In genomic region chr2:105560157-105560556, GRCh38 we compare ENCODE assay signal across 11 cellular contexts.
"Had no signal": no experiment of that assay in that cellular context is flagged by ENCODE, and none has a peak within 500 bp of the region (broad histone marks: within the 10 kb centered on the region; RNA-seq: fewer than 3 reads in every experiment).

No MANE protein-coding gene starts in this region.

- H3K9me3 ChIP-seq: HAP-1 had no signal

- H3K36me3 ChIP-seq: HAP-1 had no signal

- FAIRE-seq: H1, H54 had no signal

- H2AFZ ChIP-seq: GM23248, GM23338 had no signal

- DNase-seq: GM23248, GOT3, H7, H9, HCEC 1CT, HFFc6 had no signal

- H3K4me1 ChIP-seq: HAP-1 had no signal

- ATAC-seq: GM23338, HCT116 had no signal

- H3K4me2 ChIP-seq: GM23338 had no signal

- H3K9ac ChIP-seq: GM23248 had no signal

- H3K4me3 ChIP-seq: GM23248, GM23338, HAP-1 had no signal

- H3K27ac ChIP-seq: GM23248 had no signal
